9 cellular contexts compared by ENCODE assay signal in genomic region chr1:22976461-22977243, GRCh38. TPM values are rescaled to one million over a fixed set of nuclear protein-coding genes. Genes with fewer than 3 reads are reported as not detected.
DNase-seq lines count a peak whose midpoint lies in the region; ATAC-seq, FAIRE-seq and TF ChIP-seq lines count a peak whose summit lies in the region.
"Had no signal": no experiment of that assay in that cellular context is flagged by ENCODE, and none has a peak within 500 bp of the region (broad histone marks: within the 10 kb centered on the region; RNA-seq: fewer than 3 reads in every experiment).

No MANE protein-coding gene starts in this region.

- H2AFZ ChIP-seq in HCT116 (ENCODE audit: low read depth, low read length, poor library complexity, severe bottlenecking): peak overlapping the region; percentile 69

- peak; percentile 57 for FAIRE-seq in TTC549 (lab: Jason Lieb, UNC)

- H3K9ac ChIP-seq in HCT116 (ENCODE audit: low read length): peak overlapping the region; percentile 10; the same call in 1 of the 2 replicates

- peaks cover 4 to 22% of the 10 kb centered on the region in 2 experiments; a peak in 2 of 4 replicates for H3K4me1 ChIP-seq in HCT116 (ENCODE audit: control insufficient read depth in 1 of 2, insufficient read depth in 2 of 2, low read length in 2 of 2)

- POLR2A ChIA-PET in HCT116 (lab: Charles Lee): interaction anchor here (1.6 kb wide), 1 partner anchor 208 kb away, joined by 4 read pairs; no protein-coding TSS in a partner anchor

- peak overlapping the region; percentile 52 for H3K4me2 ChIP-seq in HCT116 (ENCODE audit: low read length)

- CTCF ChIA-PET in HCT116 (lab: Charles Lee): interaction anchor here (0.5 to 3.3 kb wide), 11 partner anchors 8 to 675 kb away, joined by 3 to 47 read pairs (median 4); no protein-coding TSS in a partner anchor

- H3K4me3 ChIP-seq in HCT116 (replicated peaks in 1 of 2; ENCODE audit: low read depth in 1 of 2, low read length in 2 of 2): 0 out of 4 replicates have a peak overlapping the region, but pooled peaks of 1 of the 2 experiments have one; percentile 2
- no peak overlapping the region for H3K4me3 ChIP-seq in cardiac fibroblast (replicated peaks in 1 of 2; ENCODE audit: low read depth in 2 of 2, low read length in 2 of 2)

- no peak for TF ChIP-seq POLR2A in HCT116 (IDR thresholded peaks at IDR 0.05; ENCODE audit: borderline replicate concordance, extremely low read depth, insufficient read depth, insufficient read length)

- TF ChIP-seq CTCF in HCT116 (IDR thresholded peaks at IDR 0.05 in 2 of 3, conservative IDR thresholded peaks at IDR 0.05 in 1 of 3; ENCODE audit: borderline replicate concordance in 1 of 3, insufficient read depth in 1 of 3, low read depth in 2 of 3, low read length in 2 of 3) (peak; percentile 90 to 98 (median 95)), cardiac fibroblast (IDR thresholded peaks at IDR 0.05; ENCODE audit: low read depth, low read length) (peak; percentile 82)

- no peaks in the 10 kb centered on the region for H4K20me1 ChIP-seq in HCT116 (ENCODE audit: insufficient read depth)

- H3K9me2 ChIP-seq in HCT116 (ENCODE audit: insufficient read depth): no peaks in the 10 kb centered on the region

- H3K27me3 ChIP-seq in HCT116 (ENCODE audit: insufficient read depth, low read length): no peaks in the 10 kb centered on the region

- BruUV-seq in HCT116 (replicated peaks; lab: Mats Ljungman, UMichigan): no TSS peak

- H3K36me3 ChIP-seq in HCT116 (ENCODE audit: control insufficient read depth in 1 of 2, insufficient read depth in 2 of 2, low read length in 2 of 2): no peaks in the 10 kb centered on the region

- no peak overlapping the region for H3K27ac ChIP-seq in HCT116 (ENCODE audit: low read depth, low read length)

- RAD21 ChIA-PET in HCT116 (lab: Charles Lee; ENCODE audit: low non-redundant PET in 1 of 2, low total read pairs in 2 of 2, uncharacterized antibody in 2 of 2, unreplicated experiment in 2 of 2): interaction anchor here (0.6 to 1.0 kb wide), 4 partner anchors 45 to 563 kb away, joined by 3 to 8 read pairs (median 4); no protein-coding TSS in a partner anchor

- no peaks in the 10 kb centered on the region for H3K79me2 ChIP-seq in HCT116 (ENCODE audit: insufficient read depth, low read length)

- peak; percentile 98 for ATAC-seq in HCT116
- no peak for ATAC-seq in GM18519 (IDR thresholded peaks at IDR 0.05; ENCODE audit: low FRiP score, unreplicated experiment)

- peak; percentile 54 for DNase-seq in CMK (ENCODE audit: low read depth)
- peak; percentile 78 for DNase-seq in HCT116 (ENCODE audit: low read depth, low spot score)
- peak; percentile 89 for DNase-seq in NCI-H2107 (lab: John Stamatoyannopoulos, UW)
- peak; percentile 90 to 93 for DNase-seq in cardiac fibroblast (ENCODE audit: low read depth in 2 of 2)
- peak; percentile 72 for DNase-seq in kidney glomerular epithelial cell (lab: John Stamatoyannopoulos, UW)
- peak; percentile 14 to 18 for DNase-seq in stimulated activated CD4-positive, alpha-beta T cell treated with anti-CD3 and anti-CD28 coated beads, Interleukin-1b, Interleukin-23, amount 100 ng/mL, for 4 hours (ENCODE audit: low read depth in 2 of 2)

- peak; percentile 96 for TF ChIP-seq RAD21 in HCT116 (IDR thresholded peaks at IDR 0.05; ENCODE audit: low read depth)

- intact Hi-C loops in HCT116 (cut with micrococcal nuclease): loop anchor here (1.0 to 10.0 kb wide), 7 partner anchors 122 to 564 kb away; no protein-coding TSS in a partner anchor

- H3K9me3 ChIP-seq in HCT116 (ENCODE audit: control insufficient read depth in 1 of 2, insufficient read depth in 1 of 2, low read depth in 1 of 2, low read length in 2 of 2): no peaks in the 10 kb centered on the region

TF ChIP-seq in HCT116, 20 proteins besides CTCF, POLR2A, EP300 and RAD21:
- no peak for TF ChIP-seq REST (IDR thresholded peaks at IDR 0.05; ENCODE audit: low read depth)
- peak; percentile 89 for TF ChIP-seq YY1 (IDR thresholded peaks at IDR 0.05; ENCODE audit: extremely low read depth, insufficient replicate concordance, low read depth, low read length)

RNA-seq across cellular contexts. Expression of gene LACTBL1, which starts 4.0 kb away (rescaled TPM):
- total RNA-seq in HCT116 (2021; ENCODE audit: unreplicated experiment): not detected
- polyA plus RNA-seq in HCT116 (2012): not detected in 2 replicates
- total RNA-seq: T-helper 2 cell treated with Interferon-gamma antibody and Interleukin-4, amounts not matched to agents 100 ng/mL and 5 ng/mL, for 36 hours had no signal

RNA-seq across cellular contexts. Expression of gene TEX46, which starts 39.0 kb away (rescaled TPM):
- 1.0 TPM for total RNA-seq in HCT116 (2021; ENCODE audit: unreplicated experiment)
- 0.34 TPM in 1 of 2 replicates, not detected in the other for polyA plus RNA-seq in HCT116 (2012)
- total RNA-seq: T-helper 2 cell treated with Interferon-gamma antibody and Interleukin-4, amounts not matched to agents 100 ng/mL and 5 ng/mL, for 36 hours had no signal

RNA-seq across cellular contexts. Expression of gene KDM1A, which starts 42.6 kb away (rescaled TPM):
- 162 TPM for total RNA-seq in HCT116 (2021; ENCODE audit: unreplicated experiment)
- 87.6 and 117 TPM in 2 replicates for polyA plus RNA-seq in HCT116 (2012)

Comparison
In these comparisons a context has a peak if more than half of its experiments do, and no peak if none do; other contexts are left out.
1. DNase-seq: peak in every context shown above with its lines; median percentile 92 in cardiac fibroblast; 89 in NCI-H2107; 78 in HCT116; 72 in kidney glomerular epithelial cell; 54 in CMK; 16 in stimulated activated CD4-positive, alpha-beta T cell treated with anti-CD3 and anti-CD28 coated beads, Interleukin-1b, Interleukin-23, amount 100 ng/mL, for 4 hours.